ENCODE assay signal across 8 cellular contexts in genomic region chr9:127904518-127904887, GRCh38. TPM values are rescaled to one million over a fixed set of nuclear protein-coding genes. Genes with fewer than 3 reads are reported as not detected.
DNase-seq lines count a peak whose midpoint lies in the region; ATAC-seq and TF ChIP-seq lines count a peak whose summit lies in the region.

No MANE protein-coding gene starts in this region.

- peak; percentile 35 to 50 (median 41) for ATAC-seq in right lobe of liver
- no peak for ATAC-seq in thoracic aorta (ENCODE audit: insufficient number of reproducible peaks, low FRiP score, low read depth)
- no peak for ATAC-seq in HG03457 (IDR thresholded peaks at IDR 0.05; ENCODE audit: unreplicated experiment)

- H3K4me3 ChIP-seq in right lobe of liver (no peak overlapping the region), thoracic aorta (no peak overlapping the region), PC-9 (no peak overlapping the region)

- no peak for TF ChIP-seq POLR2A in right lobe of liver (IDR thresholded peaks at IDR 0.05)

- no peak overlapping the region for H3K4me2 ChIP-seq in PC-9

- peaks cover 54% of the 10 kb centered on the region for H3K4me1 Mint-ChIP-seq in activated naive CD8-positive, alpha-beta T cell treated with anti-CD3 and anti-CD28 coated beads for 36 hours

- H3K9me3 ChIP-seq in right lobe of liver = no peaks in the 10 kb centered on the region
- H3K9me3 ChIP-seq in thoracic aorta = no peaks in the 10 kb centered on the region
- H3K9me3 ChIP-seq in PC-9 (ENCODE audit: insufficient read depth, low read depth) = no peaks in the 10 kb centered on the region

- peaks cover 0 to 22% (median 8%) of the 10 kb centered on the region in 4 donors for H3K4me1 ChIP-seq in right lobe of liver
- H3K4me1 ChIP-seq in thoracic aorta (ENCODE audit: control insufficient read depth in 1 of 2, low read depth in 2 of 2) = peaks cover 40 to 51% of the 10 kb centered on the region in 2 donors
- H3K4me1 ChIP-seq in PC-9 (replicated peaks; ENCODE audit: insufficient read depth) = peaks cover 20% of the 10 kb centered on the region; the same call in 1 of the 2 replicates

- DNase-seq in NOMO-1 treated with dmso at 0.1 percent for 144 hours (lab: John Stamatoyannopoulos, UW; ENCODE audit: unreplicated experiment) (peak; percentile 31), NOMO-1 treated with DMSO at 0.1 percent for 48 hours (lab: John Stamatoyannopoulos, UW; ENCODE audit: unreplicated experiment) (no peak), right lobe of liver (peak in 1 of 3 donors; percentile 42), thoracic aorta (ENCODE audit: low spot score) (no peak), PC-9 (no peak), NCI-H2171 (lab: John Stamatoyannopoulos, UW) (no peak)
- no peak for DNase-seq in activated naive CD8-positive, alpha-beta T cell treated with anti-CD3 and anti-CD28 coated beads for 36 hours

- CTCF ChIA-PET in PC-9 (lab: Charles Lee) = no interaction called here

- H4K20me1 ChIP-seq in PC-9 (ENCODE audit: insufficient read depth) = no peaks in the 10 kb centered on the region

- H3K4me3 Mint-ChIP-seq in activated naive CD8-positive, alpha-beta T cell treated with anti-CD3 and anti-CD28 coated beads for 36 hours = peak overlapping the region; percentile 85

- POLR2A ChIA-PET in PC-9 (lab: Charles Lee; ENCODE audit: unreplicated experiment) = no interaction called here

- H3K27me3 ChIP-seq in right lobe of liver (no peaks in the 10 kb centered on the region), thoracic aorta (replicated peaks; ENCODE audit: insufficient read depth) (no peaks in the 10 kb centered on the region), PC-9 (ENCODE audit: insufficient read depth, low read depth) (no peaks in the 10 kb centered on the region)

- no peaks in the 10 kb centered on the region for H3K9me2 ChIP-seq in PC-9 (ENCODE audit: insufficient read depth)

- no peaks in the 10 kb centered on the region for H3K36me3 ChIP-seq in right lobe of liver
- H3K36me3 ChIP-seq in thoracic aorta = peaks cover 8% of the 10 kb centered on the region
- no peaks in the 10 kb centered on the region for H3K36me3 ChIP-seq in PC-9 (ENCODE audit: low read depth)

- no peaks in the 10 kb centered on the region for H3K79me2 ChIP-seq in PC-9 (ENCODE audit: low read depth)

- intact Hi-C loops in right lobe of liver (cut with DNase I) = no loop called here
- intact Hi-C loops in PC-9 (cut with micrococcal nuclease; ENCODE audit: unreplicated experiment) = no loop called here

- H2AFZ ChIP-seq in PC-9 = no peak overlapping the region

- peak overlapping the region; percentile 43 to 60 (median 55) for H3K27ac ChIP-seq in right lobe of liver
- H3K27ac ChIP-seq in thoracic aorta = peak overlapping the region; percentile 87 to 92
- H3K27ac ChIP-seq in PC-9 = no peak overlapping the region

- H3F3A ChIP-seq in PC-9 (ENCODE audit: insufficient read depth, low read depth) = peaks cover 28% of the 10 kb centered on the region

- peak overlapping the region; percentile 97 for H3K27ac Mint-ChIP-seq in activated naive CD8-positive, alpha-beta T cell treated with anti-CD3 and anti-CD28 coated beads for 36 hours

- H3K9me3 Mint-ChIP-seq in activated naive CD8-positive, alpha-beta T cell treated with anti-CD3 and anti-CD28 coated beads for 36 hours = no peaks in the 10 kb centered on the region

- WGBS in right lobe of liver (ENCODE audit: insufficient coverage, low coverage, low lambda C conversion rate, missing lambda C conversion rate) = 82% methylated on average over 8 of the region's 11 CpGs

- TF ChIP-seq CTCF in right lobe of liver (IDR thresholded peaks at IDR 0.05) (no peak), thoracic aorta (IDR thresholded peaks at IDR 0.05) (no peak), PC-9 (conservative IDR thresholded peaks at IDR 0.05) (no peak)

- no TSS peak for BruUV-seq in PC-9 (replicated peaks; lab: Mats Ljungman, UMichigan)

- H3K27me3 Mint-ChIP-seq in activated naive CD8-positive, alpha-beta T cell treated with anti-CD3 and anti-CD28 coated beads for 36 hours = no peaks in the 10 kb centered on the region

- H3K36me3 Mint-ChIP-seq in activated naive CD8-positive, alpha-beta T cell treated with anti-CD3 and anti-CD28 coated beads for 36 hours = peaks cover 16% of the 10 kb centered on the region

RNA-seq across cellular contexts. Expression of gene ST6GALNAC6, which starts 5.1 kb away (rescaled TPM):
- total RNA-seq in activated naive CD8-positive, alpha-beta T cell treated with anti-CD3 and anti-CD28 coated beads for 36 hours = 10 to 100 TPM; 44.5 to 45.1 TPM
- total RNA-seq in right lobe of liver (10 to 100 TPM; 22.5 to 40.3 (median 29.8) TPM), thoracic aorta (100 to 1,000 TPM; 140 to 221 TPM), PC-9 (2021) (23.3 and 27.6 TPM in 2 replicates)

RNA-seq across cellular contexts. Expression of gene ST6GALNAC4, which starts 12.3 kb away (rescaled TPM):
- total RNA-seq in activated naive CD8-positive, alpha-beta T cell treated with anti-CD3 and anti-CD28 coated beads for 36 hours = 10 to 100 TPM; 45.3 to 51.2 TPM
- 10 to 100 TPM in 3 of 6 experiments, 1 to 10 TPM in 3; 3.2 to 23.8 (median 11.2) TPM for total RNA-seq in right lobe of liver
- 10 to 100 TPM; 45.0 to 61.2 TPM for total RNA-seq in thoracic aorta
- 28.3 and 44.3 TPM in 2 replicates for total RNA-seq in PC-9 (2021)

RNA-seq across cellular contexts. Expression of gene PIP5KL1, which starts 26.1 kb away (rescaled TPM):
- 1 to 10 TPM; 2.3 to 3.2 TPM for total RNA-seq in activated naive CD8-positive, alpha-beta T cell treated with anti-CD3 and anti-CD28 coated beads for 36 hours
- under 1 TPM in 3 of 6 experiments, not detected in 3; 0.58 to 0.81 (median 0.70) TPM for total RNA-seq in right lobe of liver
- 1 to 10 TPM; 6.0 to 8.8 TPM for total RNA-seq in thoracic aorta
- 21.9 and 22.5 TPM in 2 replicates for total RNA-seq in PC-9 (2021)

RNA-seq across cellular contexts. Expression of gene AK1, which starts 27.0 kb away (rescaled TPM):
- 10 to 100 TPM in 1 of 2 experiments, 1 to 10 TPM in 1; 9.9 to 11.7 TPM for total RNA-seq in activated naive CD8-positive, alpha-beta T cell treated with anti-CD3 and anti-CD28 coated beads for 36 hours
- total RNA-seq in right lobe of liver (10 to 100 TPM; 31.4 to 78.6 (median 51.7) TPM), thoracic aorta (10 to 100 TPM; 35.1 to 77.7 TPM), PC-9 (2021) (84.5 and 86.8 TPM in 2 replicates)

RNA-seq across cellular contexts. Expression of gene DPM2, which starts 33.2 kb away (rescaled TPM):
- total RNA-seq in activated naive CD8-positive, alpha-beta T cell treated with anti-CD3 and anti-CD28 coated beads for 36 hours = 10 to 100 TPM; 55.4 to 57.6 TPM
- total RNA-seq in right lobe of liver (10 to 100 TPM; 10.6 to 19.1 (median 13.9) TPM), thoracic aorta (10 to 100 TPM; 18.8 to 26.0 TPM), PC-9 (2021) (65.5 and 79.4 TPM in 2 replicates)

Comparison
In these comparisons a context has a peak if more than half of its experiments do, and no peak if none do; other contexts are left out.
1. ATAC-seq: peak in right lobe of liver (4 of 4); none in thoracic aorta (single experiment) and HG03457 (single experiment).